Comparison of ENCODE assay signal across 1 cellular context in genomic region chr17:4247361-4247980, GRCh38.
TF ChIP-seq lines count a peak whose summit lies in the region.

No MANE protein-coding gene starts in this region.

TF ChIP-seq in neural cell, 6 proteins besides CTCF, POLR2A, EP300 and RAD21 (continued from another document):
- TF ChIP-seq, protein P1, sequence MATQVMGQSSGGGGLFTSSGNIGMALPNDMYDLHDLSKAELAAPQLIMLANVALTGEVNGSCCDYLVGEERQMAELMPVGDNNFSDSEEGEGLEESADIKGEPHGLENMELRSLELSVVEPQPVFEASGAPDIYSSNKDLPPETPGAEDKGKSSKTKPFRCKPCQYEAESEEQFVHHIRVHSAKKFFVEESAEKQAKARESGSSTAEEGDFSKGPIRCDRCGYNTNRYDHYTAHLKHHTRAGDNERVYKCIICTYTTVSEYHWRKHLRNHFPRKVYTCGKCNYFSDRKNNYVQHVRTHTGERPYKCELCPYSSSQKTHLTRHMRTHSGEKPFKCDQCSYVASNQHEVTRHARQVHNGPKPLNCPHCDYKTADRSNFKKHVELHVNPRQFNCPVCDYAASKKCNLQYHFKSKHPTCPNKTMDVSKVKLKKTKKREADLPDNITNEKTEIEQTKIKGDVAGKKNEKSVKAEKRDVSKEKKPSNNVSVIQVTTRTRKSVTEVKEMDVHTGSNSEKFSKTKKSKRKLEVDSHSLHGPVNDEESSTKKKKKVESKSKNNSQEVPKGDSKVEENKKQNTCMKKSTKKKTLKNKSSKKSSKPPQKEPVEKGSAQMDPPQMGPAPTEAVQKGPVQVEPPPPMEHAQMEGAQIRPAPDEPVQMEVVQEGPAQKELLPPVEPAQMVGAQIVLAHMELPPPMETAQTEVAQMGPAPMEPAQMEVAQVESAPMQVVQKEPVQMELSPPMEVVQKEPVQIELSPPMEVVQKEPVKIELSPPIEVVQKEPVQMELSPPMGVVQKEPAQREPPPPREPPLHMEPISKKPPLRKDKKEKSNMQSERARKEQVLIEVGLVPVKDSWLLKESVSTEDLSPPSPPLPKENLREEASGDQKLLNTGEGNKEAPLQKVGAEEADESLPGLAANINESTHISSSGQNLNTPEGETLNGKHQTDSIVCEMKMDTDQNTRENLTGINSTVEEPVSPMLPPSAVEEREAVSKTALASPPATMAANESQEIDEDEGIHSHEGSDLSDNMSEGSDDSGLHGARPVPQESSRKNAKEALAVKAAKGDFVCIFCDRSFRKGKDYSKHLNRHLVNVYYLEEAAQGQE (IDR thresholded peaks at IDR 0.05; ENCODE audit: borderline replicate concordance) = peak; percentile 74
- TF ChIP-seq MXI1 (conservative IDR thresholded peaks at IDR 0.05; ENCODE audit: poor library complexity, severe bottlenecking) = peak; percentile 54
- no peak for TF ChIP-seq TAF1 (IDR thresholded peaks at IDR 0.05; ENCODE audit: low read depth)
